Comparison of ENCODE assay signal across 16 cellular contexts in genomic region chr10:125985557-125986246, GRCh38.
"Had no signal": no experiment of that assay in that cellular context is flagged by ENCODE, and none has a peak within 500 bp of the region (broad histone marks: within the 10 kb centered on the region; RNA-seq: fewer than 3 reads in every experiment).

No MANE protein-coding gene starts in this region.

- DNase-seq: activated CD4-positive, alpha-beta T cell treated with anti-CD3 and anti-CD28 coated beads, Interleukin-2, amount 50 U/mL, for 48 hours; activated naive CD4-positive, alpha-beta T cell treated with Interleukin-2 at 50 U/mL for 16 hours; anterior cingulate cortex; cerebellar nuclear complex; effector memory CD8-positive, alpha-beta T cell; left lung; mammary epithelial cell; nephron progenitor cell; right cardiac atrium; small intestine; stomach; testis; upper lobe of left lung had no signal

- H3K4me3 ChIP-seq: breast epithelium, left lung, prostate gland, stomach, testis, upper lobe of left lung had no signal

- H3K4me1 ChIP-seq: breast epithelium, left lung, prostate gland, testis, upper lobe of left lung had no signal

- H3K9me3 ChIP-seq: breast epithelium, left lung, prostate gland, stomach, testis, upper lobe of left lung had no signal

- H3K36me3 ChIP-seq: breast epithelium, left lung, prostate gland, upper lobe of left lung had no signal

- ATAC-seq: activated T-helper 17 cell treated with anti-CD3 and anti-CD28 coated beads, Interleukin-2, amount 50 U/mL, for 72 hours; effector memory CD8-positive, alpha-beta T cell; left lung; right cardiac atrium had no signal

- H3K27ac ChIP-seq: breast epithelium, left lung, prostate gland, stomach, testis, upper lobe of left lung had no signal

- H3K27me3 ChIP-seq: breast epithelium, left lung, testis, upper lobe of left lung had no signal
